Comparison of ENCODE assay signal across 1 cellular context in the genomic region with DNA sequence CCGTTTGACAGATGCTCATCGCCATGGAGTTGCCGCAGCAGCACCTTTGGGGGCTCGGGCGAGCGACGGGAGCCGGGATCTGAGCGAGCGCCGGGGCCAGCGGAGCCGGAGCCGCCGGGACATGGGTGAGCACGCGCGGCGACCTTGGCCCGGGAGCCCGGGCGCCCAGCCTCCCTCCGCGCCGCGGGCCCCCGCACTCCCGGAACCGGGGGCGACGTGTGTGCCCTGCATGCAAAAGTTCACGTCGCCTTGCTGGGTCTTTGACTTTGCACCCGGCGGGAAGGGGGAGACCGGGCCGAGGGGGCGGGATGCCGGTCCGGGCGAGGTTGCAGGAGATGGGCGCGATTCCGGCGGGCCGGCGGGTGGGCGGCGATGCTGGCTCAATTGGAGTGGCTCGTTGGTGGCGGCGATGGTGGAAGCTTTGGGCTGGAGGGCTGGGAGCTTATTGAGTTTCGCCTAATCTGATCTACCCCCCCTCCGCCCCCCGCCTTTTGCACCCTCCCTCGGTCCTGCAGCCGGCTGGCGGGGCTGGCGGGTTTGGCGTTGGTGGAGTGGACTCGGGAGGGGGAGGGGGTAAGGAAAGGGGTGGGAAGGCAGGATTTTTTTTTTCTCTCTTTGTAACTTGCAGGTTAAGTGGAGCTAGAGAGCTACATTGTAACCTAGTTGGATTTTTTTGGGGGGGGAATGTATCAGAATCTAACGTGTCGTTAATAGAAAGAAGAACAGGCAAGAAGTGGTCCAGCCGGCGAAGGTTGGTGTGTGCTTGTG.
A peak's percentile ranks its signal among the peaks of the same experiment; 100 is the strongest.
TF ChIP-seq lines count a peak whose summit lies in the region.

SETBP1 (plus strand) TSS at position 618 of the 768 bp plus-strand sequence. CDS start 20,459 bp downstream, outside the sequence.

TF ChIP-seq in H1, 55 proteins besides CTCF, POLR2A, EP300 and RAD21 (continued from another document):
- TF ChIP-seq PHF8 (conservative IDR thresholded peaks at IDR 0.05; ENCODE audit: low read depth, low read length): peak; percentile 40; the same call in 1 of the 2 replicates
